In genomic region chr17:10171057-10171456, GRCh38 we compare ENCODE assay signal across 10 cellular contexts. TPM values are rescaled to one million over a fixed set of nuclear protein-coding genes. Genes with fewer than 3 reads are reported as not detected.
DNase-seq lines count a peak whose midpoint lies in the region; ATAC-seq and TF ChIP-seq lines count a peak whose summit lies in the region.
"Had no signal": no experiment of that assay in that cellular context is flagged by ENCODE, and none has a peak within 500 bp of the region (broad histone marks: within the 10 kb centered on the region; RNA-seq: fewer than 3 reads in every experiment).

No MANE protein-coding gene starts in this region.

- H3K4me1 ChIP-seq in endodermal cell (ENCODE audit: control insufficient read depth, insufficient read depth, low read length) = peaks cover 10% of the 10 kb centered on the region
- H3K4me1 ChIP-seq in muscle layer of duodenum (ENCODE audit: control insufficient read depth in 1 of 2, insufficient read depth in 2 of 2, low read length in 2 of 2) = no peaks in the 10 kb centered on the region
- no peaks in the 10 kb centered on the region for H3K4me1 ChIP-seq in thoracic aorta (ENCODE audit: control insufficient read depth in 1 of 2, low read depth in 2 of 2)

- H3K36me3 Mint-ChIP-seq in endodermal cell (ENCODE audit: low read depth) = no peaks in the 10 kb centered on the region

- ATAC-seq in thoracic aorta (ENCODE audit: insufficient number of reproducible peaks, low FRiP score, low read depth) (no peak), GM18909 (IDR thresholded peaks at IDR 0.05; ENCODE audit: poor library complexity, unreplicated experiment) (no peak)
- ATAC-seq: left lobe of liver had no signal

- peaks cover 4% of the 10 kb centered on the region for H3K9me3 Mint-ChIP-seq in endodermal cell
- H3K9me3 Mint-ChIP-seq: activated naive CD4-positive, alpha-beta T cell treated with anti-CD3 and anti-CD28 coated beads for 36 hours had no signal

- H3K36me3 ChIP-seq in endodermal cell (ENCODE audit: control insufficient read depth, insufficient read depth, low read length) = no peaks in the 10 kb centered on the region
- H3K36me3 ChIP-seq in muscle layer of duodenum (ENCODE audit: control insufficient read depth in 1 of 2, insufficient read depth in 2 of 2, low read length in 2 of 2) = no peaks in the 10 kb centered on the region
- no peaks in the 10 kb centered on the region for H3K36me3 ChIP-seq in thoracic aorta

- H3K4me3 ChIP-seq in endodermal cell (ENCODE audit: low read length) (no peak overlapping the region), muscle layer of duodenum (ENCODE audit: low read depth in 1 of 2, low read length in 2 of 2) (no peak overlapping the region), thoracic aorta (peak overlapping the region; percentile 6)

- peaks cover 2% of the 10 kb centered on the region for H3K27me3 Mint-ChIP-seq in endodermal cell (ENCODE audit: insufficient read depth)

- peaks cover 6% of the 10 kb centered on the region for H3K9me3 ChIP-seq in endodermal cell (ENCODE audit: control insufficient read depth, low read length)
- H3K9me3 ChIP-seq in muscle layer of duodenum (ENCODE audit: control insufficient read depth in 1 of 2, low read length in 2 of 2) = no peaks in the 10 kb centered on the region
- H3K9me3 ChIP-seq in thoracic aorta = no peaks in the 10 kb centered on the region

- peaks cover 25% of the 10 kb centered on the region for H3K4me1 Mint-ChIP-seq in endodermal cell

- no peak overlapping the region for H3K4me3 Mint-ChIP-seq in endodermal cell
- H3K4me3 Mint-ChIP-seq: activated naive CD4-positive, alpha-beta T cell treated with anti-CD3 and anti-CD28 coated beads for 36 hours had no signal

- DNase-seq in KBM-7 (peak; percentile 38), endodermal cell (no peak), thoracic aorta (ENCODE audit: low spot score) (no peak), ACHN (no peak), D341Med (ENCODE audit: low spot score) (no peak)

- WGBS in endodermal cell (ENCODE audit: insufficient coverage in 1 of 2, insufficient read length in 1 of 2), 2 experiments = 83 to 90% methylated on average over 5 to 7 of the region's 7 CpGs

- TF ChIP-seq CTCF in endodermal cell (conservative IDR thresholded peaks at IDR 0.05) = no peak
- no peak for TF ChIP-seq CTCF in thoracic aorta (IDR thresholded peaks at IDR 0.05)

- no peak overlapping the region for H3K9ac ChIP-seq in endodermal cell (ENCODE audit: extremely low read depth, low read length, poor library complexity, severe bottlenecking)

- peak overlapping the region; percentile 81 for H3K27ac Mint-ChIP-seq in endodermal cell
- H3K27ac Mint-ChIP-seq: activated naive CD4-positive, alpha-beta T cell treated with anti-CD3 and anti-CD28 coated beads for 36 hours had no signal

- in situ Hi-C loops in KBM-7 (cut with MboI; ENCODE audit: low pct_unique_long_range_greater_than_20kb, low sequenced_read_pairs) (no loop called here), ACHN (cut with HindIII; ENCODE audit: low pct_ligation_motif_present, low pct_unique_long_range_greater_than_20kb, low sequenced_read_pairs) (no loop called here)

- H3K27me3 ChIP-seq in endodermal cell (ENCODE audit: control insufficient read depth, insufficient read depth, low read length, poor library complexity, severe bottlenecking) = no peaks in the 10 kb centered on the region
- H3K27me3 ChIP-seq in muscle layer of duodenum (ENCODE audit: low read depth, low read length) = no peaks in the 10 kb centered on the region
- H3K27me3 ChIP-seq in thoracic aorta (replicated peaks; ENCODE audit: insufficient read depth) = no peaks in the 10 kb centered on the region

- no peak overlapping the region for H3K27ac ChIP-seq in endodermal cell (ENCODE audit: low read depth, low read length)
- H3K27ac ChIP-seq in muscle layer of duodenum (ENCODE audit: low read length) = peak overlapping the region; percentile 35
- H3K27ac ChIP-seq in thoracic aorta = no peak overlapping the region

RNA-seq across cellular contexts. Expression of gene GAS7, which starts 27.3 kb away (rescaled TPM):
- 10 to 100 TPM in 1 of 2 donors, 1 to 10 TPM in 1; 8.6 to 14.7 TPM for total RNA-seq in endodermal cell
- polyA plus RNA-seq in endodermal cell (2013, experiment 1 of 2) = 7.1 TPM
- polyA plus RNA-seq in endodermal cell (2013, experiment 2 of 2) = 7.9 TPM
- total RNA-seq in thoracic aorta = 10 to 100 TPM; 69.0 to 70.8 TPM
- total RNA-seq: T-helper 1 cell treated with Interleukin-12 subunit alpha and Interleukin-12 subunit beta and Interleukin-4 antibody, amounts not matched to agents 30 ng/mL and 1 ng/mL, for 36 hours had no signal

Comparison
In these comparisons a context has a peak if more than half of its experiments do, and no peak if none do; other contexts are left out.
1. RNA of gene GAS7, which starts 27.3 kb away (total RNA-seq): 69.0 to 70.8 TPM in thoracic aorta; 8.6 to 14.7 TPM in endodermal cell; every median in the first group is over 4 times any median in the second.